Comparison of ENCODE assay signal across 20 cellular contexts in genomic region chr22:32685527-32685926, GRCh38.
A peak's percentile ranks its signal among the peaks of the same experiment; 100 is the strongest.
DNase-seq lines count a peak whose midpoint lies in the region; ATAC-seq, FAIRE-seq and TF ChIP-seq lines count a peak whose summit lies in the region.
"Had no signal": no experiment of that assay in that cellular context is flagged by ENCODE, and none has a peak within 500 bp of the region (broad histone marks: within the 10 kb centered on the region; RNA-seq: fewer than 3 reads in every experiment).

No MANE protein-coding gene starts in this region.

- in situ Hi-C loops in IMR-90 (cut with MboI; ENCODE audit: low sequenced_read_pairs) (no loop called here), K562 (cut with MboI) (no loop called here)

- H3K23ac ChIP-seq in IMR-90 (ENCODE audit: low read depth, low read length), result no peak overlapping the region

- H3K9me1 ChIP-seq in IMR-90 (ENCODE audit: insufficient read depth, low read length) (peaks cover 5% of the 10 kb centered on the region), K562 (ENCODE audit: control insufficient read depth, insufficient read depth, low read length) (no peaks in the 10 kb centered on the region)

- no peak overlapping the region for H2AK9ac ChIP-seq in IMR-90 (replicated peaks; ENCODE audit: low read depth, low read length, poor library complexity)

- H4K91ac ChIP-seq in IMR-90 (ENCODE audit: insufficient read depth, low read depth, low read length), result no peak overlapping the region; the same call in 1 of the 2 replicates

- H3K18ac ChIP-seq in IMR-90 (ENCODE audit: low read depth, low read length), result no peak overlapping the region

- no peaks in the 10 kb centered on the region for H3K36me3 ChIP-seq in IMR-90 (ENCODE audit: control insufficient read depth, insufficient read depth, low read length)
- no peaks in the 10 kb centered on the region for H3K36me3 ChIP-seq in K562 (ENCODE audit: control insufficient read depth, insufficient read depth, low read length)
- H3K36me3 ChIP-seq in smooth muscle cell (ENCODE audit: low read depth), result no peaks in the 10 kb centered on the region
- H3K36me3 ChIP-seq: BE2C had no signal

- H3K4me1 Mint-ChIP-seq in activated CD4-positive, alpha-beta T cell treated with anti-CD3 and anti-CD28 coated beads for 36 hours, result no peaks in the 10 kb centered on the region
- H3K4me1 Mint-ChIP-seq: CD4-positive, CD25-positive, alpha-beta regulatory T cell; H9 had no signal

- H3K79me2 ChIP-seq in K562 (ENCODE audit: control insufficient read depth, insufficient read depth, low read length) (no peaks in the 10 kb centered on the region), smooth muscle cell (ENCODE audit: low read depth) (no peaks in the 10 kb centered on the region)

- H2AFZ ChIP-seq in IMR-90 (replicated peaks; ENCODE audit: low read length, poor library complexity) (no peak overlapping the region), K562 (ENCODE audit: low read depth, low read length) (no peak overlapping the region), smooth muscle cell (ENCODE audit: low read depth) (no peak overlapping the region)

- H3K27me3 Mint-ChIP-seq in activated CD4-positive, alpha-beta T cell treated with anti-CD3 and anti-CD28 coated beads for 36 hours, result peaks cover 12% of the 10 kb centered on the region

- no peak for TF ChIP-seq CTCF in IMR-90 (conservative IDR thresholded peaks at IDR 0.05; ENCODE audit: low read depth, low read length)
- TF ChIP-seq CTCF in K562 (IDR thresholded peaks at IDR 0.05 in 2 of 3, conservative IDR thresholded peaks at IDR 0.05 in 1 of 3; ENCODE audit: insufficient read depth in 2 of 3, low read depth in 1 of 3, low read length in 3 of 3), result no peak
- TF ChIP-seq CTCF in fibroblast of the aortic adventitia (IDR thresholded peaks at IDR 0.05; ENCODE audit: insufficient read depth, low read length), result no peak
- TF ChIP-seq CTCF in smooth muscle cell (IDR thresholded peaks at IDR 0.05; ENCODE audit: borderline replicate concordance, insufficient read depth, poor library complexity, severe bottlenecking), result no peak

- H4K20me1 ChIP-seq in IMR-90 (ENCODE audit: insufficient read depth, low read length), result no peaks in the 10 kb centered on the region
- H4K20me1 ChIP-seq in K562 (replicated peaks; ENCODE audit: control insufficient read depth, insufficient read depth, low read length), result no peaks in the 10 kb centered on the region
- H4K20me1 ChIP-seq in smooth muscle cell (ENCODE audit: low read depth), result no peaks in the 10 kb centered on the region

- H3K27ac ChIP-seq in IMR-90 (ENCODE audit: insufficient read depth, low read length) (no peak overlapping the region), K562 (ENCODE audit: extremely low read depth, low read depth, low read length) (no peak overlapping the region), smooth muscle cell (ENCODE audit: low read depth) (no peak overlapping the region)
- H3K27ac ChIP-seq: KMS-11 had no signal

- TF ChIP-seq RAD21 in IMR-90 (IDR thresholded peaks at IDR 0.05; ENCODE audit: low read length) (no peak), K562 (CRISPR knock-in tag; conservative IDR thresholded peaks at IDR 0.05 in 1 of 2, IDR thresholded peaks at IDR 0.05 in 1 of 2) (no peak)

- H3F3A ChIP-seq in smooth muscle cell (ENCODE audit: low read depth), result no peaks in the 10 kb centered on the region

- no peak for TF ChIP-seq EP300 in K562 (IDR thresholded peaks at IDR 0.05; ENCODE audit: low read length)

- WGBS in IMR-90 (ENCODE audit: extremely low coverage in 2 of 2, insufficient read length in 1 of 2), 2 experiments, result no CpG with 5 or more reads among the region's 3 CpGs
- WGBS in K562 (ENCODE audit: insufficient coverage, low coverage, missing lambda C conversion rate), result 0% methylated on average over 3 of the region's 3 CpGs
- 92% methylated on average over 3 of the region's 3 CpGs for WGBS in smooth muscle cell (ENCODE audit: low lambda C conversion rate)

- peak overlapping the region; percentile 49 for H2BK120ac ChIP-seq in IMR-90 (ENCODE audit: low read depth, low read length)

- peak overlapping the region; percentile 19 for H3K14ac ChIP-seq in IMR-90 (replicated peaks; ENCODE audit: low read depth, low read length)

- H3K9ac ChIP-seq in IMR-90 (ENCODE audit: low read depth, low read length) (no peak overlapping the region), K562 (ENCODE audit: insufficient read depth in 1 of 2, low read depth in 2 of 2, low read length in 2 of 2) (no peak overlapping the region), smooth muscle cell (ENCODE audit: low read depth) (no peak overlapping the region)
- H3K9ac ChIP-seq: KMS-11 had no signal

- peak overlapping the region; percentile 37; the same call in 1 of the 2 replicates for H2AK5ac ChIP-seq in IMR-90 (ENCODE audit: low read depth, low read length)

- H3K9me3 Mint-ChIP-seq in activated CD4-positive, alpha-beta T cell treated with anti-CD3 and anti-CD28 coated beads for 36 hours (ENCODE audit: low read depth), result no peaks in the 10 kb centered on the region

- no peak overlapping the region for H3K4me3 Mint-ChIP-seq in activated CD4-positive, alpha-beta T cell treated with anti-CD3 and anti-CD28 coated beads for 36 hours
- H3K4me3 Mint-ChIP-seq: CD4-positive, CD25-positive, alpha-beta regulatory T cell; H9 had no signal

- no peak overlapping the region for H4K5ac ChIP-seq in IMR-90 (ENCODE audit: low read depth, low read length)

- no peaks in the 10 kb centered on the region for H3K79me1 ChIP-seq in IMR-90 (ENCODE audit: low read depth in 1 of 2, low read length in 2 of 2)

- ATAC-seq in IMR-90 (ENCODE audit: low read depth), result no peak
- ATAC-seq in K562, result no peak
- no peak for ATAC-seq in activated CD4-positive, alpha-beta T cell treated with anti-CD3 and anti-CD28 coated beads for 36 hours
- ATAC-seq in GM21423 (IDR thresholded peaks at IDR 0.05; ENCODE audit: unreplicated experiment), result no peak

- POLR2A ChIA-PET in IMR-90 (lab: Charles Lee; ENCODE audit: unreplicated experiment) (no interaction called here), K562 (lab: Yijun Ruan, JAX) (no interaction called here)
- POLR2A ChIA-PET in activated CD4-positive, alpha-beta T cell treated with anti-CD3 and anti-CD28 coated beads for 36 hours (lab: Charles Lee), result no interaction called here

- H3K9me3 ChIP-seq in IMR-90 (ENCODE audit: control insufficient read depth, insufficient read depth, low read length) (no peaks in the 10 kb centered on the region; the same call in 1 of the 2 replicates), K562 (replicated peaks; ENCODE audit: control insufficient read depth, insufficient read depth, low read depth, low read length) (no peaks in the 10 kb centered on the region), smooth muscle cell (replicated peaks; ENCODE audit: low read depth) (no peaks in the 10 kb centered on the region)
- H3K9me3 ChIP-seq: BE2C had no signal

- dilution Hi-C loops in IMR-90 (cut with HindIII; ENCODE audit: low sequenced_read_pairs, unreplicated experiment), result no loop called here

- DNase-seq in IMR-90 (peak; percentile 20), K562 (ENCODE audit: extremely low read depth in 1 of 4, low spot score in 3 of 4) (no peak), fibroblast of the aortic adventitia (ENCODE audit: low read depth) (peak; percentile 32), smooth muscle cell (lab: John Stamatoyannopoulos, UW; ENCODE audit: unreplicated experiment) (no peak), NCI-H2196 (lab: John Stamatoyannopoulos, UW; ENCODE audit: unreplicated experiment) (no peak)
- DNase-seq in activated CD4-positive, alpha-beta T cell treated with anti-CD3 and anti-CD28 coated beads for 36 hours, result no peak
- no peak for DNase-seq in activated naive CD4-positive, alpha-beta T cell treated with anti-CD3 and anti-CD28 coated beads, Interleukin-2, amount 50 U/mL, for 16 hours
- DNase-seq: ACHN; BE2C; C1 segment of cervical spinal cord; CD4-positive, CD25-positive, alpha-beta regulatory T cell; DMS153; DMS79; GF-D8; H9 had no signal

- no peaks in the 10 kb centered on the region for H3K36me3 Mint-ChIP-seq in activated CD4-positive, alpha-beta T cell treated with anti-CD3 and anti-CD28 coated beads for 36 hours (ENCODE audit: low read depth)
- H3K36me3 Mint-ChIP-seq: CD4-positive, CD25-positive, alpha-beta regulatory T cell had no signal

- peak overlapping the region; percentile 38; the same call in 2 of the 3 replicates for H2BK15ac ChIP-seq in IMR-90 (ENCODE audit: low read depth, low read length)

- intact Hi-C loops in IMR-90 (cut with micrococcal nuclease), result no loop called here
- intact Hi-C loops in K562 (cut with micrococcal nuclease), result no loop called here
- intact Hi-C loops in activated CD4-positive, alpha-beta T cell treated with anti-CD3 and anti-CD28 coated beads for 36 hours (cut with DNase I, micrococcal nuclease), result no loop called here

- H2BK20ac ChIP-seq in IMR-90 (ENCODE audit: low read depth, low read length), result peak overlapping the region; percentile 61

- H3K4me1 ChIP-seq in IMR-90 (ENCODE audit: control insufficient read depth, insufficient read depth, low read length), result peaks cover 2% of the 10 kb centered on the region; the same call in 1 of the 2 replicates
- H3K4me1 ChIP-seq in K562 (replicated peaks in 1 of 2; ENCODE audit: control insufficient read depth in 2 of 2, insufficient read depth in 2 of 2, low read length in 2 of 2), result no peaks in the 10 kb centered on the region
- H3K4me1 ChIP-seq in smooth muscle cell (ENCODE audit: low read depth), result no peaks in the 10 kb centered on the region
- H3K4me1 ChIP-seq: BE2C had no signal

- H4K8ac ChIP-seq in IMR-90 (ENCODE audit: low read depth in 2 of 2, low read length in 2 of 2), result peak overlapping the region in 1 of 2 experiments; percentile 20; a peak in 2 of 4 replicates

- TF ChIP-seq POLR2A in IMR-90 (IDR thresholded peaks at IDR 0.05; ENCODE audit: low read depth, low read length) (no peak), K562 (conservative IDR thresholded peaks at IDR 0.05) (no peak)

- no peak overlapping the region for H3K4me3 ChIP-seq in IMR-90 (ENCODE audit: insufficient read depth, low read depth, low read length)
- H3K4me3 ChIP-seq in K562, result no peak overlapping the region
- no peak overlapping the region for H3K4me3 ChIP-seq in fibroblast of the aortic adventitia (ENCODE audit: low read depth, low read length)
- H3K4me3 ChIP-seq in smooth muscle cell, result no peak overlapping the region

- no peak overlapping the region for H3K27ac Mint-ChIP-seq in activated CD4-positive, alpha-beta T cell treated with anti-CD3 and anti-CD28 coated beads for 36 hours
- H3K27ac Mint-ChIP-seq: CD4-positive, CD25-positive, alpha-beta regulatory T cell; H9 had no signal

- peak overlapping the region; percentile 11; the same call in 1 of the 2 replicates for H3K4ac ChIP-seq in IMR-90 (ENCODE audit: low read depth, low read length)

- H2BK5ac ChIP-seq in IMR-90 (ENCODE audit: low read depth, low read length, poor library complexity, severe bottlenecking), result no peak overlapping the region

- no peak overlapping the region for H3K4me2 ChIP-seq in IMR-90 (ENCODE audit: low read depth, low read length)
- no peak overlapping the region for H3K4me2 ChIP-seq in K562 (ENCODE audit: insufficient read depth, low read length)
- peak overlapping the region; percentile 24 for H3K4me2 ChIP-seq in smooth muscle cell
- H3K4me2 ChIP-seq: KMS-11 had no signal

- no peak overlapping the region for H3K56ac ChIP-seq in IMR-90 (ENCODE audit: extremely low read depth, insufficient read depth, low read length)

- FAIRE-seq in K562 (lab: Jason Lieb, UNC), result no peak
- FAIRE-seq: A204.1, H1, HTR-8/SVneo had no signal

- CTCF ChIA-PET in IMR-90 (lab: Yijun Ruan, JAX), result no interaction called here
- CTCF ChIA-PET in K562 (lab: Yijun Ruan, JAX; ENCODE audit: low intra/inter-chr PET ratio), result no interaction called here
- CTCF ChIA-PET in activated CD4-positive, alpha-beta T cell treated with anti-CD3 and anti-CD28 coated beads for 36 hours (lab: Charles Lee), result interaction anchor here (0.8 kb wide), 1 partner anchor 25 kb away, joined by 3 read pairs; no protein-coding TSS in a partner anchor

- BruUV-seq in IMR-90 (replicated peaks; lab: Mats Ljungman, UMichigan) (no TSS peak), K562 (replicated peaks; lab: Mats Ljungman, UMichigan) (no TSS peak)

- H3K27me3 ChIP-seq in IMR-90 (ENCODE audit: control insufficient read depth, insufficient read depth, low read length) (no peaks in the 10 kb centered on the region), K562 (ENCODE audit: control insufficient read depth in 2 of 2, insufficient read depth in 2 of 2, low read length in 2 of 2) (peaks cover 2 to 4% of the 10 kb centered on the region in 2 experiments; a peak in 1 of 5 replicates), smooth muscle cell (ENCODE audit: low read depth) (no peaks in the 10 kb centered on the region)
- H3K27me3 ChIP-seq: BE2C had no signal

Comparison
In these comparisons a context has a peak if more than half of its experiments do, and no peak if none do; other contexts are left out.
1. DNase-seq: peak in IMR-90 (single experiment) and fibroblast of the aortic adventitia (single experiment); none in K562 (0 of 4), smooth muscle cell (single experiment), activated CD4-positive, alpha-beta T cell treated with anti-CD3 and anti-CD28 coated beads for 36 hours (single experiment), NCI-H2196 (single experiment) and activated naive CD4-positive, alpha-beta T cell treated with anti-CD3 and anti-CD28 coated beads, Interleukin-2, amount 50 U/mL, for 16 hours (single experiment).